8 cellular contexts compared by ENCODE assay signal in genomic region chr2:199955007-199955338, GRCh38. TPM values are rescaled to one million over a fixed set of nuclear protein-coding genes. Genes with fewer than 3 reads are reported as not detected.
DNase-seq lines count a peak whose midpoint lies in the region; ATAC-seq and TF ChIP-seq lines count a peak whose summit lies in the region.

No MANE protein-coding gene starts in this region.

- peaks cover 11% of the 10 kb centered on the region for H3K4me1 ChIP-seq in ovary (ENCODE audit: insufficient read depth)

- H3K9me3 Mint-ChIP-seq in CD14-positive monocyte = no peaks in the 10 kb centered on the region

- WGBS in ovary, 3 donors = 0 to 1% (median 1%) methylated on average over 13 of the region's 13 CpGs

- H3K36me3 Mint-ChIP-seq in CD14-positive monocyte = peaks cover 22 to 26% of the 10 kb centered on the region in 2 donors

- TF ChIP-seq POLR2A in ovary (IDR thresholded peaks at IDR 0.05) = no peak

- H3K27ac Mint-ChIP-seq in CD14-positive monocyte = peak overlapping the region; percentile 90 to 96 (median 93)

- peaks cover 41% of the 10 kb centered on the region for H3K4me1 Mint-ChIP-seq in CD14-positive monocyte

- intact Hi-C loops in CD14-positive monocyte (cut with micrococcal nuclease) (no loop called here), ovary (cut with DNase I) (no loop called here)

- peak overlapping the region; percentile 97 to 99 for H3K4me3 Mint-ChIP-seq in CD14-positive monocyte

- TF ChIP-seq EP300 in ovary (IDR thresholded peaks at IDR 0.05) = no peak

- no peak for TF ChIP-seq CTCF in CD14-positive monocyte (IDR thresholded peaks at IDR 0.05)
- TF ChIP-seq CTCF in ovary (IDR thresholded peaks at IDR 0.05) = no peak

- peak overlapping the region; percentile 80 for H3K4me3 ChIP-seq in ovary

- ATAC-seq in GM19025 (IDR thresholded peaks at IDR 0.05; ENCODE audit: low read depth, unreplicated experiment) (peak; percentile 42), HG03108 (IDR thresholded peaks at IDR 0.05; ENCODE audit: unreplicated experiment) (peak; percentile 26), SK-N-SH treated with all-trans-retinoic acid at 6 μM for 48 hours (peak; percentile 84)

- no peaks in the 10 kb centered on the region for H3K27me3 ChIP-seq in ovary

- peak overlapping the region; percentile 81 to 86 for H3K27ac ChIP-seq in ovary

- H3K27me3 Mint-ChIP-seq in CD14-positive monocyte (ENCODE audit: low read depth in 3 of 3) = no peaks in the 10 kb centered on the region

- no peaks in the 10 kb centered on the region for H3K36me3 ChIP-seq in ovary

- no peak for DNase-seq in CD14-positive monocyte (ENCODE audit: low spot score)
- peak; percentile 42 for DNase-seq in fibroblast of peridontal ligament (ENCODE audit: extremely low read depth)
- no peak for DNase-seq in ovary
- no peak for DNase-seq in HuH-7 (ENCODE audit: low spot score)
- DNase-seq in NCI-H187 treated with DMSO at 0.1 percent for 48 hours (lab: John Stamatoyannopoulos, UW) = no peak

- H3K9me3 ChIP-seq in ovary = no peaks in the 10 kb centered on the region

TF ChIP-seq in SK-N-SH treated with all-trans-retinoic acid at 6 μM for 48 hours, 23 proteins besides CTCF, POLR2A, EP300 and RAD21:
- TF ChIP-seq ZFP3 (CRISPR knock-in tag; IDR thresholded peaks at IDR 0.05) (peak; percentile 88), ISL1 (CRISPR knock-in tag; IDR thresholded peaks at IDR 0.05) (no peak)

RNA-seq across cellular contexts. Expression of gene TYW5, which starts 0.3 kb away (rescaled TPM):
- polyA plus RNA-seq in CD14-positive monocyte = 1 to 10 TPM; 1.5 to 1.6 TPM
- total RNA-seq in ovary = 1 to 10 TPM; 4.4 to 7.5 (median 5.7) TPM
- polyA plus RNA-seq in ovary = 1 to 10 TPM; 2.8 to 5.8 TPM

RNA-seq across cellular contexts. Expression of gene MAIP1, which starts 0.4 kb away (rescaled TPM):
- polyA plus RNA-seq in CD14-positive monocyte (10 to 100 TPM in 1 of 2 donors, 1 to 10 TPM in 1; 7.6 to 13.3 TPM), ovary (10 to 100 TPM; 11.9 to 12.2 TPM)
- total RNA-seq in ovary = 10 to 100 TPM; 10.7 to 18.3 (median 13.5) TPM

RNA-seq across cellular contexts. Expression of gene C2orf69, which starts 43.9 kb away (rescaled TPM):
- polyA plus RNA-seq in CD14-positive monocyte (1 to 10 TPM; 6.9 to 9.4 TPM), ovary (1 to 10 TPM; 4.4 to 4.8 TPM)
- total RNA-seq in ovary = 10 to 100 TPM in 3 of 7 donors, 1 to 10 TPM in 4; 7.5 to 12.6 (median 9.9) TPM

Comparison
In these comparisons a context has a peak if more than half of its experiments do, and no peak if none do; other contexts are left out.
1. ATAC-seq: peak in every context shown above with its lines; median percentile 84 in SK-N-SH treated with all-trans-retinoic acid at 6 μM for 48 hours; 42 in GM19025; 26 in HG03108.